In the genomic region with DNA sequence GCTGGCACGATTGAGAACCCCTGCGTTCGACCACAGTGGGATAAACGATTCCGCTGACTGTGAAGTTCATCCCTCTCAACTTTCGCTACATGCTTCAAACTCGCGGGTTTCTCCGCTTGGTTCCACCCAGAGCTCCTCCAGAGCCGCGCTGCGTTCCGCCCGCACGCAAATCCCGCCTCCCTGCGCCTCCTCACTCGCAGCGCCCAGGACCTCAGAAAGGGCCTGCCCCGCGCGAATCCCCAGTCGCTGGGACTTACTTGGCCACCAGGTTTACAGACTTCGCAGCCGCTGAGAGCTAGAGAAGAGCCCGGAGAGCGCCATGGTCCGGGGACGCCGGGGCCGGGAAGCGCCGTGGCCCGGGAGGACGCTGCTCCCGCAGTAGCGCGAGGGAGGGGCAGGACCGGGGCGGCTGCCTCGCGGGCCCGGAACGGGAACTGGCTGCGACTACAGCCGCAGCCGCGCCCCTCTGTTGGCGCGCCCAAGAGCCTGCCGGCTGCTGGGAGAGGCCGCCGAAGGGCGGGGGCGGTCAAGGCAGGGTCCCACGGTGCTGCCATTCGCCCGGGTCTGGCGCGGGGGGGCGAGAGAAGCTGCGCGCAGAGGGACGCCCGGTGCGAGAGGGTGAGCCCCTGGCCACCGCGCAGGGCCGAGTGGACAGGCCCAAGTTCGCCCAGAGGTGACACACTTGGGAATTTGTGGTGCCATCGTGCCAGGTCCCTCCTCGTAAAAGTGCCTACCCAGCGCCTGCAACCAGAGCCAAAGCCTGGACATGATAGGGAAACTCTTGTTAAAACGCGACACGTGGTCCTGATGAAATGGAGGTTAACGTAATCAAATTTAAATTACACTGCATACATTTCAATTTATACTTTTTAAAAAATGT, we compare ENCODE assay signal across 1 cellular context.
TF ChIP-seq lines count a peak whose summit lies in the region.

A gene with protein sequence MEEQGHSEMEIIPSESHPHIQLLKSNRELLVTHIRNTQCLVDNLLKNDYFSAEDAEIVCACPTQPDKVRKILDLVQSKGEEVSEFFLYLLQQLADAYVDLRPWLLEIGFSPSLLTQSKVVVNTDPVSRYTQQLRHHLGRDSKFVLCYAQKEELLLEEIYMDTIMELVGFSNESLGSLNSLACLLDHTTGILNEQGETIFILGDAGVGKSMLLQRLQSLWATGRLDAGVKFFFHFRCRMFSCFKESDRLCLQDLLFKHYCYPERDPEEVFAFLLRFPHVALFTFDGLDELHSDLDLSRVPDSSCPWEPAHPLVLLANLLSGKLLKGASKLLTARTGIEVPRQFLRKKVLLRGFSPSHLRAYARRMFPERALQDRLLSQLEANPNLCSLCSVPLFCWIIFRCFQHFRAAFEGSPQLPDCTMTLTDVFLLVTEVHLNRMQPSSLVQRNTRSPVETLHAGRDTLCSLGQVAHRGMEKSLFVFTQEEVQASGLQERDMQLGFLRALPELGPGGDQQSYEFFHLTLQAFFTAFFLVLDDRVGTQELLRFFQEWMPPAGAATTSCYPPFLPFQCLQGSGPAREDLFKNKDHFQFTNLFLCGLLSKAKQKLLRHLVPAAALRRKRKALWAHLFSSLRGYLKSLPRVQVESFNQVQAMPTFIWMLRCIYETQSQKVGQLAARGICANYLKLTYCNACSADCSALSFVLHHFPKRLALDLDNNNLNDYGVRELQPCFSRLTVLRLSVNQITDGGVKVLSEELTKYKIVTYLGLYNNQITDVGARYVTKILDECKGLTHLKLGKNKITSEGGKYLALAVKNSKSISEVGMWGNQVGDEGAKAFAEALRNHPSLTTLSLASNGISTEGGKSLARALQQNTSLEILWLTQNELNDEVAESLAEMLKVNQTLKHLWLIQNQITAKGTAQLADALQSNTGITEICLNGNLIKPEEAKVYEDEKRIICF (minus strand): TSS at position 436 of the 880 bp plus-strand sequence. CDS start 21,863 bp downstream, outside the sequence.

TF ChIP-seq in HepG2, 621 proteins besides CTCF, POLR2A, EP300 and RAD21 (continued from another document and continues in another):
- TF ChIP-seq, protein P1, sequence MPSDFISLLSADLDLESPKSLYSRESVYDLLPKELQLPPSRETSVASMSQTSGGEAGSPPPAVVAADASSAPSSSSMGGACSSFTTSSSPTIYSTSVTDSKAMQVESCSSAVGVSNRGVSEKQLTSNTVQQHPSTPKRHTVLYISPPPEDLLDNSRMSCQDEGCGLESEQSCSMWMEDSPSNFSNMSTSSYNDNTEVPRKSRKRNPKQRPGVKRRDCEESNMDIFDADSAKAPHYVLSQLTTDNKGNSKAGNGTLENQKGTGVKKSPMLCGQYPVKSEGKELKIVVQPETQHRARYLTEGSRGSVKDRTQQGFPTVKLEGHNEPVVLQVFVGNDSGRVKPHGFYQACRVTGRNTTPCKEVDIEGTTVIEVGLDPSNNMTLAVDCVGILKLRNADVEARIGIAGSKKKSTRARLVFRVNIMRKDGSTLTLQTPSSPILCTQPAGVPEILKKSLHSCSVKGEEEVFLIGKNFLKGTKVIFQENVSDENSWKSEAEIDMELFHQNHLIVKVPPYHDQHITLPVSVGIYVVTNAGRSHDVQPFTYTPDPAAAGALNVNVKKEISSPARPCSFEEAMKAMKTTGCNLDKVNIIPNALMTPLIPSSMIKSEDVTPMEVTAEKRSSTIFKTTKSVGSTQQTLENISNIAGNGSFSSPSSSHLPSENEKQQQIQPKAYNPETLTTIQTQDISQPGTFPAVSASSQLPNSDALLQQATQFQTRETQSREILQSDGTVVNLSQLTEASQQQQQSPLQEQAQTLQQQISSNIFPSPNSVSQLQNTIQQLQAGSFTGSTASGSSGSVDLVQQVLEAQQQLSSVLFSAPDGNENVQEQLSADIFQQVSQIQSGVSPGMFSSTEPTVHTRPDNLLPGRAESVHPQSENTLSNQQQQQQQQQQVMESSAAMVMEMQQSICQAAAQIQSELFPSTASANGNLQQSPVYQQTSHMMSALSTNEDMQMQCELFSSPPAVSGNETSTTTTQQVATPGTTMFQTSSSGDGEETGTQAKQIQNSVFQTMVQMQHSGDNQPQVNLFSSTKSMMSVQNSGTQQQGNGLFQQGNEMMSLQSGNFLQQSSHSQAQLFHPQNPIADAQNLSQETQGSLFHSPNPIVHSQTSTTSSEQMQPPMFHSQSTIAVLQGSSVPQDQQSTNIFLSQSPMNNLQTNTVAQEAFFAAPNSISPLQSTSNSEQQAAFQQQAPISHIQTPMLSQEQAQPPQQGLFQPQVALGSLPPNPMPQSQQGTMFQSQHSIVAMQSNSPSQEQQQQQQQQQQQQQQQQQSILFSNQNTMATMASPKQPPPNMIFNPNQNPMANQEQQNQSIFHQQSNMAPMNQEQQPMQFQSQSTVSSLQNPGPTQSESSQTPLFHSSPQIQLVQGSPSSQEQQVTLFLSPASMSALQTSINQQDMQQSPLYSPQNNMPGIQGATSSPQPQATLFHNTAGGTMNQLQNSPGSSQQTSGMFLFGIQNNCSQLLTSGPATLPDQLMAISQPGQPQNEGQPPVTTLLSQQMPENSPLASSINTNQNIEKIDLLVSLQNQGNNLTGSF (CRISPR knock-in tag; IDR thresholded peaks at IDR 0.05): no peak
- TF ChIP-seq ZNF256 (CRISPR knock-in tag; conservative IDR thresholded peaks at IDR 0.05) (no peak), JARID2 (CRISPR knock-in tag; IDR thresholded peaks at IDR 0.05; ENCODE audit: insufficient replicate concordance) (no peak), ZNF350 (CRISPR knock-in tag; IDR thresholded peaks at IDR 0.05; ENCODE audit: borderline replicate concordance, low read depth) (no peak), ZMAT3 (CRISPR knock-in tag; conservative IDR thresholded peaks at IDR 0.05) (peak; percentile 85), REXO4 (CRISPR knock-in tag; IDR thresholded peaks at IDR 0.05; ENCODE audit: borderline replicate concordance) (peak; percentile 64; the same call in 1 of the 2 replicates), JUN (CRISPR knock-in tag; IDR thresholded peaks at IDR 0.05) (no peak), HNRNPUL1 (IDR thresholded peaks at IDR 0.05; ENCODE audit: low read depth, low read length) (no peak), ZBTB3 (CRISPR knock-in tag; IDR thresholded peaks at IDR 0.05; ENCODE audit: borderline replicate concordance, low read depth) (0 out of 2 replicates have a peak, but pooled peaks have one; percentile 50), ZNF564 (CRISPR knock-in tag; IDR thresholded peaks at IDR 0.05) (peak; percentile 78; the same call in 1 of the 2 replicates), ZNF460 (CRISPR knock-in tag; IDR thresholded peaks at IDR 0.05; ENCODE audit: borderline replicate concordance) (no peak), SCMH1 (CRISPR knock-in tag; IDR thresholded peaks at IDR 0.05; ENCODE audit: borderline replicate concordance) (no peak), ZFY (CRISPR knock-in tag; IDR thresholded peaks at IDR 0.05) (peak; percentile 85), HDAC2 (CRISPR knock-in tag; IDR thresholded peaks at IDR 0.05) (peak; percentile 38; the same call in 1 of the 2 replicates), ZFP36 (IDR thresholded peaks at IDR 0.05; ENCODE audit: borderline replicate concordance, low read depth, low read length, partially characterized antibody) (no peak), ZNF557 (CRISPR knock-in tag; IDR thresholded peaks at IDR 0.05) (no peak), PCBP2 (optimal IDR thresholded peaks at IDR 0.05; ENCODE audit: low read depth, low read length, poor library complexity, severe bottlenecking) (no peak), NR1H2 (CRISPR knock-in tag; IDR thresholded peaks at IDR 0.05; ENCODE audit: borderline replicate concordance, low read depth) (no peak), ZSCAN20 (CRISPR knock-in tag; IDR thresholded peaks at IDR 0.05; ENCODE audit: borderline replicate concordance) (peak; percentile 43; the same call in 1 of the 2 replicates), DNMT1 (CRISPR knock-in tag; IDR thresholded peaks at IDR 0.05) (peak; percentile 88; the same call in 1 of the 2 replicates), EHMT2 (IDR thresholded peaks at IDR 0.05; ENCODE audit: borderline replicate concordance, low read depth, low read length) (no peak), POLR2AphosphoS5 (IDR thresholded peaks at IDR 0.05; ENCODE audit: low read depth, low read length) (peak; percentile 27; the same call in 1 of the 2 replicates), SMARCE1 (IDR thresholded peaks at IDR 0.05; ENCODE audit: borderline replicate concordance) (no peak), PRMT3 (CRISPR knock-in tag; IDR thresholded peaks at IDR 0.05; ENCODE audit: borderline replicate concordance, low read depth) (peak; percentile 73; the same call in 1 of the 2 replicates), ATF1 (CRISPR knock-in tag; IDR thresholded peaks at IDR 0.05) (no peak)
- TF ChIP-seq, protein P2, sequence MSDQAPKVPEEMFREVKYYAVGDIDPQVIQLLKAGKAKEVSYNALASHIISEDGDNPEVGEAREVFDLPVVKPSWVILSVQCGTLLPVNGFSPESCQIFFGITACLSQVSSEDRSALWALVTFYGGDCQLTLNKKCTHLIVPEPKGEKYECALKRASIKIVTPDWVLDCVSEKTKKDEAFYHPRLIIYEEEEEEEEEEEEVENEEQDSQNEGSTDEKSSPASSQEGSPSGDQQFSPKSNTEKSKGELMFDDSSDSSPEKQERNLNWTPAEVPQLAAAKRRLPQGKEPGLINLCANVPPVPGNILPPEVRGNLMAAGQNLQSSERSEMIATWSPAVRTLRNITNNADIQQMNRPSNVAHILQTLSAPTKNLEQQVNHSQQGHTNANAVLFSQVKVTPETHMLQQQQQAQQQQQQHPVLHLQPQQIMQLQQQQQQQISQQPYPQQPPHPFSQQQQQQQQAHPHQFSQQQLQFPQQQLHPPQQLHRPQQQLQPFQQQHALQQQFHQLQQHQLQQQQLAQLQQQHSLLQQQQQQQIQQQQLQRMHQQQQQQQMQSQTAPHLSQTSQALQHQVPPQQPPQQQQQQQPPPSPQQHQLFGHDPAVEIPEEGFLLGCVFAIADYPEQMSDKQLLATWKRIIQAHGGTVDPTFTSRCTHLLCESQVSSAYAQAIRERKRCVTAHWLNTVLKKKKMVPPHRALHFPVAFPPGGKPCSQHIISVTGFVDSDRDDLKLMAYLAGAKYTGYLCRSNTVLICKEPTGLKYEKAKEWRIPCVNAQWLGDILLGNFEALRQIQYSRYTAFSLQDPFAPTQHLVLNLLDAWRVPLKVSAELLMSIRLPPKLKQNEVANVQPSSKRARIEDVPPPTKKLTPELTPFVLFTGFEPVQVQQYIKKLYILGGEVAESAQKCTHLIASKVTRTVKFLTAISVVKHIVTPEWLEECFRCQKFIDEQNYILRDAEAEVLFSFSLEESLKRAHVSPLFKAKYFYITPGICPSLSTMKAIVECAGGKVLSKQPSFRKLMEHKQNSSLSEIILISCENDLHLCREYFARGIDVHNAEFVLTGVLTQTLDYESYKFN (CRISPR knock-in tag; conservative IDR thresholded peaks at IDR 0.05): 0 out of 2 replicates have a peak, but pooled peaks have one; percentile 28
- TF ChIP-seq, protein P3, sequence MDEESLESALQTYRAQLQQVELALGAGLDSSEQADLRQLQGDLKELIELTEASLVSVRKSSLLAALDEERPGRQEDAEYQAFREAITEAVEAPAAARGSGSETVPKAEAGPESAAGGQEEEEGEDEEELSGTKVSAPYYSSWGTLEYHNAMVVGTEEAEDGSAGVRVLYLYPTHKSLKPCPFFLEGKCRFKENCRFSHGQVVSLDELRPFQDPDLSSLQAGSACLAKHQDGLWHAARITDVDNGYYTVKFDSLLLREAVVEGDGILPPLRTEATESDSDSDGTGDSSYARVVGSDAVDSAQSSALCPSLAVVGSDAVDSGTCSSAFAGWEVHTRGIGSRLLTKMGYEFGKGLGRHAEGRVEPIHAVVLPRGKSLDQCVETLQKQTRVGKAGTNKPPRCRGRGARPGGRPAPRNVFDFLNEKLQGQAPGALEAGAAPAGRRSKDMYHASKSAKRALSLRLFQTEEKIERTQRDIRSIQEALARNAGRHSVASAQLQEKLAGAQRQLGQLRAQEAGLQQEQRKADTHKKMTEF (CRISPR knock-in tag; IDR thresholded peaks at IDR 0.05): peak; percentile 64; the same call in 1 of the 2 replicates
- TF ChIP-seq, protein P4, sequence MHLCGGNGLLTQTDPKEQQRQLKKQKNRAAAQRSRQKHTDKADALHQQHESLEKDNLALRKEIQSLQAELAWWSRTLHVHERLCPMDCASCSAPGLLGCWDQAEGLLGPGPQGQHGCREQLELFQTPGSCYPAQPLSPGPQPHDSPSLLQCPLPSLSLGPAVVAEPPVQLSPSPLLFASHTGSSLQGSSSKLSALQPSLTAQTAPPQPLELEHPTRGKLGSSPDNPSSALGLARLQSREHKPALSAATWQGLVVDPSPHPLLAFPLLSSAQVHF (CRISPR knock-in tag; IDR thresholded peaks at IDR 0.05): no peak
- TF ChIP-seq, protein P5, sequence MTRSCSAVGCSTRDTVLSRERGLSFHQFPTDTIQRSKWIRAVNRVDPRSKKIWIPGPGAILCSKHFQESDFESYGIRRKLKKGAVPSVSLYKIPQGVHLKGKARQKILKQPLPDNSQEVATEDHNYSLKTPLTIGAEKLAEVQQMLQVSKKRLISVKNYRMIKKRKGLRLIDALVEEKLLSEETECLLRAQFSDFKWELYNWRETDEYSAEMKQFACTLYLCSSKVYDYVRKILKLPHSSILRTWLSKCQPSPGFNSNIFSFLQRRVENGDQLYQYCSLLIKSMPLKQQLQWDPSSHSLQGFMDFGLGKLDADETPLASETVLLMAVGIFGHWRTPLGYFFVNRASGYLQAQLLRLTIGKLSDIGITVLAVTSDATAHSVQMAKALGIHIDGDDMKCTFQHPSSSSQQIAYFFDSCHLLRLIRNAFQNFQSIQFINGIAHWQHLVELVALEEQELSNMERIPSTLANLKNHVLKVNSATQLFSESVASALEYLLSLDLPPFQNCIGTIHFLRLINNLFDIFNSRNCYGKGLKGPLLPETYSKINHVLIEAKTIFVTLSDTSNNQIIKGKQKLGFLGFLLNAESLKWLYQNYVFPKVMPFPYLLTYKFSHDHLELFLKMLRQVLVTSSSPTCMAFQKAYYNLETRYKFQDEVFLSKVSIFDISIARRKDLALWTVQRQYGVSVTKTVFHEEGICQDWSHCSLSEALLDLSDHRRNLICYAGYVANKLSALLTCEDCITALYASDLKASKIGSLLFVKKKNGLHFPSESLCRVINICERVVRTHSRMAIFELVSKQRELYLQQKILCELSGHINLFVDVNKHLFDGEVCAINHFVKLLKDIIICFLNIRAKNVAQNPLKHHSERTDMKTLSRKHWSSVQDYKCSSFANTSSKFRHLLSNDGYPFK (CRISPR knock-in tag; IDR thresholded peaks at IDR 0.05; ENCODE audit: borderline replicate concordance): no peak; the same call in 1 of the 2 replicates
- TF ChIP-seq, protein P6, sequence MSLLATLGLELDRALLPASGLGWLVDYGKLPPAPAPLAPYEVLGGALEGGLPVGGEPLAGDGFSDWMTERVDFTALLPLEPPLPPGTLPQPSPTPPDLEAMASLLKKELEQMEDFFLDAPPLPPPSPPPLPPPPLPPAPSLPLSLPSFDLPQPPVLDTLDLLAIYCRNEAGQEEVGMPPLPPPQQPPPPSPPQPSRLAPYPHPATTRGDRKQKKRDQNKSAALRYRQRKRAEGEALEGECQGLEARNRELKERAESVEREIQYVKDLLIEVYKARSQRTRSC (CRISPR knock-in tag; IDR thresholded peaks at IDR 0.05; ENCODE audit: low read depth): no peak
- TF ChIP-seq, protein P7, sequence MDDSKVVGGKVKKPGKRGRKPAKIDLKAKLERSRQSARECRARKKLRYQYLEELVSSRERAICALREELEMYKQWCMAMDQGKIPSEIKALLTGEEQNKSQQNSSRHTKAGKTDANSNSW (CRISPR knock-in tag; IDR thresholded peaks at IDR 0.05; ENCODE audit: borderline replicate concordance): 0 out of 2 replicates have a peak, but pooled peaks have one; percentile 38
- TF ChIP-seq, protein P8, sequence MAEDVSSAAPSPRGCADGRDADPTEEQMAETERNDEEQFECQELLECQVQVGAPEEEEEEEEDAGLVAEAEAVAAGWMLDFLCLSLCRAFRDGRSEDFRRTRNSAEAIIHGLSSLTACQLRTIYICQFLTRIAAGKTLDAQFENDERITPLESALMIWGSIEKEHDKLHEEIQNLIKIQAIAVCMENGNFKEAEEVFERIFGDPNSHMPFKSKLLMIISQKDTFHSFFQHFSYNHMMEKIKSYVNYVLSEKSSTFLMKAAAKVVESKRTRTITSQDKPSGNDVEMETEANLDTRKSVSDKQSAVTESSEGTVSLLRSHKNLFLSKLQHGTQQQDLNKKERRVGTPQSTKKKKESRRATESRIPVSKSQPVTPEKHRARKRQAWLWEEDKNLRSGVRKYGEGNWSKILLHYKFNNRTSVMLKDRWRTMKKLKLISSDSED (CRISPR knock-in tag; IDR thresholded peaks at IDR 0.05): no peak
